In the genomic region with DNA sequence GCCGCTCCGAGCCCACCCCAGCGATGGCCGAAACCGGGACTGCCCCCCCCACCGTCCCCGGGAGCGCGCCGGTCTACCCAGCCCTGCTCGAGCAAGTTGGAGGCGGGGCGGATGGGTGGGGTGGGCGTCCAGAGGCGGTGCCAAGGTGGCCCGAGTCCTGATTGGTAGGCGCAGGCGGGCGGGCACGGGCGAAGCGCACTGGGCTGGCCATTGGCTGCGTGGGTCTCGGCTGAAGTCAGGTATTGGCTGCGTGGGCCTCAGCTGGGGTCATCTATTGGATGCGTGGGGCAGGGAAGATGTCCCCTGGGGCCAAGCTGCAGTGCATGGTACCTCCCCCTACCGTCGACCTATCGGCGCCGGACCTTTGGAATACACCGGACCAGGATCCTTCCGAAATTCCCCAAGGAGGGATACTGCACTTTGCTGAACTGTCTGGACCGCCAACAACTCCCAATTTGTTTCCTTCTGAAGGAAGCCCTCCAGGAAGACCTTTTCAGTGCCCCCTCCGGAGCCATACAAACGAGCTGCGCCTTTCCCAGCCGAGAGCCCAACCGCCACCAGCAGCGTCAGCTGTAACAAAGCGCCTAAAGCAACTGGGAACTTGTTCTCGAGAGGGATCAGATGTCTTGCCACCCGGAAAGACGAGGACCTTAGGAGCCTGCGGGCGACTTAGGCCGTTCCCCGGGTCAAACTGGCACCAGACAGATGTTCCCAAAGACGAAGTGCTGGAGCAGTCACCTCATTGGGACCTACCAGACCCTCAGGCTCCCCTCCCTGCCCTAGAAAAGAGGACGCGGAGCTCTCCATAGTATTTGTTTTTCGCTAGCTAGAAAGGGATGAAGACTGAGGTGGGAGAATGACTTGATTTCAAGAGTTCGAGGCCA, we compare ENCODE assay signal across 1 cellular context.
A peak's percentile ranks its signal among the peaks of the same experiment; 100 is the strongest.
TF ChIP-seq lines count a peak whose summit lies in the region.

A gene with protein sequence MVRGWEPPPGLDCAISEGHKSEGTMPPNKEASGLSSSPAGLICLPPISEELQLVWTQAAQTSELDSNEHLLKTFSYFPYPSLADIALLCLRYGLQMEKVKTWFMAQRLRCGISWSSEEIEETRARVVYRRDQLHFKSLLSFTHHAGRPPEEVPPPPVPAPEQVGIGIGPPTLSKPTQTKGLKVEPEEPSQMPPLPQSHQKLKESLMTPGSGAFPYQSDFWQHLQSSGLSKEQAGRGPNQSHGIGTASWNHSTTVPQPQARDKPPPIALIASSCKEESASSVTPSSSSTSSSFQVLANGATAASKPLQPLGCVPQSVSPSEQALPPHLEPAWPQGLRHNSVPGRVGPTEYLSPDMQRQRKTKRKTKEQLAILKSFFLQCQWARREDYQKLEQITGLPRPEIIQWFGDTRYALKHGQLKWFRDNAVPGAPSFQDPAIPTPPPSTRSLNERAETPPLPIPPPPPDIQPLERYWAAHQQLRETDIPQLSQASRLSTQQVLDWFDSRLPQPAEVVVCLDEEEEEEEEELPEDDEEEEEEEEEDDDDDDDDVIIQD (minus strand): TSS at position 113 of the 884 bp plus-strand sequence. CDS start 180 bp downstream, outside the sequence.

TF ChIP-seq in K562, 482 proteins besides CTCF, POLR2A, EP300 and RAD21 (continued from another document and continues in another):
- TF ChIP-seq, protein P1, sequence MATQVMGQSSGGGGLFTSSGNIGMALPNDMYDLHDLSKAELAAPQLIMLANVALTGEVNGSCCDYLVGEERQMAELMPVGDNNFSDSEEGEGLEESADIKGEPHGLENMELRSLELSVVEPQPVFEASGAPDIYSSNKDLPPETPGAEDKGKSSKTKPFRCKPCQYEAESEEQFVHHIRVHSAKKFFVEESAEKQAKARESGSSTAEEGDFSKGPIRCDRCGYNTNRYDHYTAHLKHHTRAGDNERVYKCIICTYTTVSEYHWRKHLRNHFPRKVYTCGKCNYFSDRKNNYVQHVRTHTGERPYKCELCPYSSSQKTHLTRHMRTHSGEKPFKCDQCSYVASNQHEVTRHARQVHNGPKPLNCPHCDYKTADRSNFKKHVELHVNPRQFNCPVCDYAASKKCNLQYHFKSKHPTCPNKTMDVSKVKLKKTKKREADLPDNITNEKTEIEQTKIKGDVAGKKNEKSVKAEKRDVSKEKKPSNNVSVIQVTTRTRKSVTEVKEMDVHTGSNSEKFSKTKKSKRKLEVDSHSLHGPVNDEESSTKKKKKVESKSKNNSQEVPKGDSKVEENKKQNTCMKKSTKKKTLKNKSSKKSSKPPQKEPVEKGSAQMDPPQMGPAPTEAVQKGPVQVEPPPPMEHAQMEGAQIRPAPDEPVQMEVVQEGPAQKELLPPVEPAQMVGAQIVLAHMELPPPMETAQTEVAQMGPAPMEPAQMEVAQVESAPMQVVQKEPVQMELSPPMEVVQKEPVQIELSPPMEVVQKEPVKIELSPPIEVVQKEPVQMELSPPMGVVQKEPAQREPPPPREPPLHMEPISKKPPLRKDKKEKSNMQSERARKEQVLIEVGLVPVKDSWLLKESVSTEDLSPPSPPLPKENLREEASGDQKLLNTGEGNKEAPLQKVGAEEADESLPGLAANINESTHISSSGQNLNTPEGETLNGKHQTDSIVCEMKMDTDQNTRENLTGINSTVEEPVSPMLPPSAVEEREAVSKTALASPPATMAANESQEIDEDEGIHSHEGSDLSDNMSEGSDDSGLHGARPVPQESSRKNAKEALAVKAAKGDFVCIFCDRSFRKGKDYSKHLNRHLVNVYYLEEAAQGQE (CRISPR knock-in tag; IDR thresholded peaks at IDR 0.05; ENCODE audit: low read depth): no peak
- TF ChIP-seq HNRNPL (IDR thresholded peaks at IDR 0.05; ENCODE audit: low read depth, low read length) (peak; percentile 62; the same call in 1 of the 2 replicates), ZNF174 (CRISPR knock-in tag; IDR thresholded peaks at IDR 0.05) (no peak), PHB (CRISPR knock-in tag; IDR thresholded peaks at IDR 0.05) (no peak), MYBL2 (IDR thresholded peaks at IDR 0.05; ENCODE audit: low read depth) (no peak), MYBL2 (CRISPR knock-in tag; IDR thresholded peaks at IDR 0.05; ENCODE audit: borderline replicate concordance) (no peak), YY1 (IDR thresholded peaks at IDR 0.05; ENCODE audit: borderline replicate concordance in 1 of 3, control insufficient read depth in 1 of 3, extremely low read depth in 1 of 3, insufficient read depth in 3 of 3, insufficient read length in 1 of 3, insufficient replicate concordance in 2 of 3, low read depth in 1 of 3, low read length in 2 of 3) (peak in 2 of 3 experiments; percentile 70 to 73), ZNF253 (CRISPR knock-in tag; conservative IDR thresholded peaks at IDR 0.05) (no peak), PRPF4 (IDR thresholded peaks at IDR 0.05; ENCODE audit: insufficient read depth, low read depth, low read length, poor library complexity, severe bottlenecking) (no peak), CBX3 (IDR thresholded peaks at IDR 0.05; ENCODE audit: borderline replicate concordance in 1 of 2, low read length in 2 of 2) (no peak), SAP30 (IDR thresholded peaks at IDR 0.05; ENCODE audit: borderline replicate concordance, insufficient read depth, low read depth, low read length, poor library complexity, severe bottlenecking) (peak; percentile 60), ARNT (IDR thresholded peaks at IDR 0.05) (no peak), NCOA6 (IDR thresholded peaks at IDR 0.05) (no peak), MEF2A (IDR thresholded peaks at IDR 0.05; ENCODE audit: control insufficient read depth, low read depth, low read length) (no peak), GATAD2B (IDR thresholded peaks at IDR 0.05; ENCODE audit: borderline replicate concordance) (no peak), POLR3G (IDR thresholded peaks at IDR 0.05; ENCODE audit: extremely low read depth, insufficient read length, insufficient replicate concordance) (no peak), POLR2AphosphoS5 (IDR thresholded peaks at IDR 0.05; ENCODE audit: control insufficient read depth, insufficient read depth, low read depth, low read length) (peak; percentile 73), RBM25 (IDR thresholded peaks at IDR 0.05; ENCODE audit: low read depth, low read length, severe bottlenecking) (peak; percentile 99), ZKSCAN1 (IDR thresholded peaks at IDR 0.05; ENCODE audit: low read depth, low read length) (0 out of 2 replicates have a peak, but pooled peaks have one; percentile 50), ZFPM2 (CRISPR knock-in tag; IDR thresholded peaks at IDR 0.05) (no peak), LCOR (CRISPR knock-in tag; IDR thresholded peaks at IDR 0.05) (0 out of 2 replicates have a peak, but pooled peaks have one; percentile 23), SREBF1 (IDR thresholded peaks at IDR 0.05; ENCODE audit: borderline replicate concordance, low read depth, low read length) (no peak), FOS (IDR thresholded peaks at IDR 0.05; ENCODE audit: extremely low read depth, insufficient read length) (peak; percentile 98), ZNF197 (CRISPR knock-in tag; IDR thresholded peaks at IDR 0.05; ENCODE audit: low read depth) (no peak), SAFB (IDR thresholded peaks at IDR 0.05; ENCODE audit: borderline replicate concordance, low read depth, low read length) (0 out of 2 replicates have a peak, but pooled peaks have one; percentile 40)
- TF ChIP-seq, protein P2, sequence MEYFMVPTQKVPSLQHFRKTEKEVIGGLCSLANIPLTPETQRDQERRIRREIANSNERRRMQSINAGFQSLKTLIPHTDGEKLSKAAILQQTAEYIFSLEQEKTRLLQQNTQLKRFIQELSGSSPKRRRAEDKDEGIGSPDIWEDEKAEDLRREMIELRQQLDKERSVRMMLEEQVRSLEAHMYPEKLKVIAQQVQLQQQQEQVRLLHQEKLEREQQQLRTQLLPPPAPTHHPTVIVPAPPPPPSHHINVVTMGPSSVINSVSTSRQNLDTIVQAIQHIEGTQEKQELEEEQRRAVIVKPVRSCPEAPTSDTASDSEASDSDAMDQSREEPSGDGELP (CRISPR knock-in tag; IDR thresholded peaks at IDR 0.05; ENCODE audit: borderline replicate concordance): peak; percentile 96
- TF ChIP-seq, protein P3, sequence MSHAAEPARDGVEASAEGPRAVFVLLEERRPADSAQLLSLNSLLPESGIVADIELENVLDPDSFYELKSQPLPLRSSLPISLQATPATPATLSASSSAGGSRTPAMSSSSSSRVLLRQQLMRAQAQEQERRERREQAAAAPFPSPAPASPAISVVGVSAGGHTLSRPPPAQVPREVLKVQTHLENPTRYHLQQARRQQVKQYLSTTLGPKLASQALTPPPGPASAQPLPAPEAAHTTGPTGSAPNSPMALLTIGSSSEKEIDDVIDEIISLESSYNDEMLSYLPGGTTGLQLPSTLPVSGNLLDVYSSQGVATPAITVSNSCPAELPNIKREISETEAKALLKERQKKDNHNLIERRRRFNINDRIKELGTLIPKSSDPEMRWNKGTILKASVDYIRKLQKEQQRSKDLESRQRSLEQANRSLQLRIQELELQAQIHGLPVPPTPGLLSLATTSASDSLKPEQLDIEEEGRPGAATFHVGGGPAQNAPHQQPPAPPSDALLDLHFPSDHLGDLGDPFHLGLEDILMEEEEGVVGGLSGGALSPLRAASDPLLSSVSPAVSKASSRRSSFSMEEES (CRISPR knock-in tag; IDR thresholded peaks at IDR 0.05): no peak
- TF ChIP-seq, protein P4, sequence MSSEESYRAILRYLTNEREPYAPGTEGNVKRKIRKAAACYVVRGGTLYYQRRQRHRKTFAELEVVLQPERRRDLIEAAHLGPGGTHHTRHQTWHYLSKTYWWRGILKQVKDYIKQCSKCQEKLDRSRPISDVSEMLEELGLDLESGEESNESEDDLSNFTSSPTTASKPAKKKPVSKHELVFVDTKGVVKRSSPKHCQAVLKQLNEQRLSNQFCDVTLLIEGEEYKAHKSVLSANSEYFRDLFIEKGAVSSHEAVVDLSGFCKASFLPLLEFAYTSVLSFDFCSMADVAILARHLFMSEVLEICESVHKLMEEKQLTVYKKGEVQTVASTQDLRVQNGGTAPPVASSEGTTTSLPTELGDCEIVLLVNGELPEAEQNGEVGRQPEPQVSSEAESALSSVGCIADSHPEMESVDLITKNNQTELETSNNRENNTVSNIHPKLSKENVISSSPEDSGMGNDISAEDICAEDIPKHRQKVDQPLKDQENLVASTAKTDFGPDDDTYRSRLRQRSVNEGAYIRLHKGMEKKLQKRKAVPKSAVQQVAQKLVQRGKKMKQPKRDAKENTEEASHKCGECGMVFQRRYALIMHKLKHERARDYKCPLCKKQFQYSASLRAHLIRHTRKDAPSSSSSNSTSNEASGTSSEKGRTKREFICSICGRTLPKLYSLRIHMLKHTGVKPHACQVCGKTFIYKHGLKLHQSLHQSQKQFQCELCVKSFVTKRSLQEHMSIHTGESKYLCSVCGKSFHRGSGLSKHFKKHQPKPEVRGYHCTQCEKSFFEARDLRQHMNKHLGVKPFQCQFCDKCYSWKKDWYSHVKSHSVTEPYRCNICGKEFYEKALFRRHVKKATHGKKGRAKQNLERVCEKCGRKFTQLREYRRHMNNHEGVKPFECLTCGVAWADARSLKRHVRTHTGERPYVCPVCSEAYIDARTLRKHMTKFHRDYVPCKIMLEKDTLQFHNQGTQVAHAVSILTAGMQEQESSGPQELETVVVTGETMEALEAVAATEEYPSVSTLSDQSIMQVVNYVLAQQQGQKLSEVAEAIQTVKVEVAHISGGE (CRISPR knock-in tag; IDR thresholded peaks at IDR 0.05): no peak
- TF ChIP-seq, protein P5, sequence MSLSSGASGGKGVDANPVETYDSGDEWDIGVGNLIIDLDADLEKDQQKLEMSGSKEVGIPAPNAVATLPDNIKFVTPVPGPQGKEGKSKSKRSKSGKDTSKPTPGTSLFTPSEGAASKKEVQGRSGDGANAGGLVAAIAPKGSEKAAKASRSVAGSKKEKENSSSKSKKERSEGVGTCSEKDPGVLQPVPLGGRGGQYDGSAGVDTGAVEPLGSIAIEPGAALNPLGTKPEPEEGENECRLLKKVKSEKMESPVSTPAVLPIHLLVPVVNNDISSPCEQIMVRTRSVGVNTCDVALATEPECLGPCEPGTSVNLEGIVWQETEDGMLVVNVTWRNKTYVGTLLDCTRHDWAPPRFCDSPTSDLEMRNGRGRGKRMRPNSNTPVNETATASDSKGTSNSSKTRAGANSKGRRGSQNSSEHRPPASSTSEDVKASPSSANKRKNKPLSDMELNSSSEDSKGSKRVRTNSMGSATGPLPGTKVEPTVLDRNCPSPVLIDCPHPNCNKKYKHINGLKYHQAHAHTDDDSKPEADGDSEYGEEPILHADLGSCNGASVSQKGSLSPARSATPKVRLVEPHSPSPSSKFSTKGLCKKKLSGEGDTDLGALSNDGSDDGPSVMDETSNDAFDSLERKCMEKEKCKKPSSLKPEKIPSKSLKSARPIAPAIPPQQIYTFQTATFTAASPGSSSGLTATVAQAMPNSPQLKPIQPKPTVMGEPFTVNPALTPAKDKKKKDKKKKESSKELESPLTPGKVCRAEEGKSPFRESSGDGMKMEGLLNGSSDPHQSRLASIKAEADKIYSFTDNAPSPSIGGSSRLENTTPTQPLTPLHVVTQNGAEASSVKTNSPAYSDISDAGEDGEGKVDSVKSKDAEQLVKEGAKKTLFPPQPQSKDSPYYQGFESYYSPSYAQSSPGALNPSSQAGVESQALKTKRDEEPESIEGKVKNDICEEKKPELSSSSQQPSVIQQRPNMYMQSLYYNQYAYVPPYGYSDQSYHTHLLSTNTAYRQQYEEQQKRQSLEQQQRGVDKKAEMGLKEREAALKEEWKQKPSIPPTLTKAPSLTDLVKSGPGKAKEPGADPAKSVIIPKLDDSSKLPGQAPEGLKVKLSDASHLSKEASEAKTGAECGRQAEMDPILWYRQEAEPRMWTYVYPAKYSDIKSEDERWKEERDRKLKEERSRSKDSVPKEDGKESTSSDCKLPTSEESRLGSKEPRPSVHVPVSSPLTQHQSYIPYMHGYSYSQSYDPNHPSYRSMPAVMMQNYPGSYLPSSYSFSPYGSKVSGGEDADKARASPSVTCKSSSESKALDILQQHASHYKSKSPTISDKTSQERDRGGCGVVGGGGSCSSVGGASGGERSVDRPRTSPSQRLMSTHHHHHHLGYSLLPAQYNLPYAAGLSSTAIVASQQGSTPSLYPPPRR (CRISPR knock-in tag; IDR thresholded peaks at IDR 0.05; ENCODE audit: borderline replicate concordance): no peak
- TF ChIP-seq, protein P6, sequence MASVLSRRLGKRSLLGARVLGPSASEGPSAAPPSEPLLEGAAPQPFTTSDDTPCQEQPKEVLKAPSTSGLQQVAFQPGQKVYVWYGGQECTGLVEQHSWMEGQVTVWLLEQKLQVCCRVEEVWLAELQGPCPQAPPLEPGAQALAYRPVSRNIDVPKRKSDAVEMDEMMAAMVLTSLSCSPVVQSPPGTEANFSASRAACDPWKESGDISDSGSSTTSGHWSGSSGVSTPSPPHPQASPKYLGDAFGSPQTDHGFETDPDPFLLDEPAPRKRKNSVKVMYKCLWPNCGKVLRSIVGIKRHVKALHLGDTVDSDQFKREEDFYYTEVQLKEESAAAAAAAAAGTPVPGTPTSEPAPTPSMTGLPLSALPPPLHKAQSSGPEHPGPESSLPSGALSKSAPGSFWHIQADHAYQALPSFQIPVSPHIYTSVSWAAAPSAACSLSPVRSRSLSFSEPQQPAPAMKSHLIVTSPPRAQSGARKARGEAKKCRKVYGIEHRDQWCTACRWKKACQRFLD (CRISPR knock-in tag; IDR thresholded peaks at IDR 0.05): 0 out of 2 replicates have a peak, but pooled peaks have one; percentile 48
- TF ChIP-seq, protein P7, sequence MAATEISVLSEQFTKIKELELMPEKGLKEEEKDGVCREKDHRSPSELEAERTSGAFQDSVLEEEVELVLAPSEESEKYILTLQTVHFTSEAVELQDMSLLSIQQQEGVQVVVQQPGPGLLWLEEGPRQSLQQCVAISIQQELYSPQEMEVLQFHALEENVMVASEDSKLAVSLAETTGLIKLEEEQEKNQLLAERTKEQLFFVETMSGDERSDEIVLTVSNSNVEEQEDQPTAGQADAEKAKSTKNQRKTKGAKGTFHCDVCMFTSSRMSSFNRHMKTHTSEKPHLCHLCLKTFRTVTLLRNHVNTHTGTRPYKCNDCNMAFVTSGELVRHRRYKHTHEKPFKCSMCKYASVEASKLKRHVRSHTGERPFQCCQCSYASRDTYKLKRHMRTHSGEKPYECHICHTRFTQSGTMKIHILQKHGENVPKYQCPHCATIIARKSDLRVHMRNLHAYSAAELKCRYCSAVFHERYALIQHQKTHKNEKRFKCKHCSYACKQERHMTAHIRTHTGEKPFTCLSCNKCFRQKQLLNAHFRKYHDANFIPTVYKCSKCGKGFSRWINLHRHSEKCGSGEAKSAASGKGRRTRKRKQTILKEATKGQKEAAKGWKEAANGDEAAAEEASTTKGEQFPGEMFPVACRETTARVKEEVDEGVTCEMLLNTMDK (IDR thresholded peaks at IDR 0.05; ENCODE audit: borderline replicate concordance, insufficient read depth, low read depth, low read length, poor library complexity, severe bottlenecking): no peak
